Comparison of ENCODE assay signal across 1 cellular context in the genomic region with DNA sequence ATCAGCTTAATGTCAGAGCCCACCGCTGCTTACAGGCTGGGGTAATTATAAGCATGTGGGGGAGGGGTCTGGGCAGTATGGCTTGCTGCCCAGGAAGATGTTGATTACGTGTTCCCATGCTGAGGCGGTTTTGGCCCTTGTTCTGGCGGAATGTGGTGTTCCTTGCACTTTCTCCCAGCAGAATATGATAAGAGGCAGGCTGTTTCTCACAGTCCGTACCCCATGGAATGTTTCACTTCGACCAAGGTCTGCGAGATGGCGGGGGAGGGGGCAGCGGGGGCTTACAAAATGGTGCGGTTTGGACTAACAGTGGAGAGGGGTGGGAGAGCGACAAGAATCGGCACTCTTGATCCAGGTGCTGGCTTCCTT.
TF ChIP-seq lines count a peak whose summit lies in the region.

No MANE protein-coding gene starts in this region.

TF ChIP-seq in H1, 55 proteins besides CTCF, POLR2A, EP300 and RAD21:
- TF ChIP-seq, protein P1, sequence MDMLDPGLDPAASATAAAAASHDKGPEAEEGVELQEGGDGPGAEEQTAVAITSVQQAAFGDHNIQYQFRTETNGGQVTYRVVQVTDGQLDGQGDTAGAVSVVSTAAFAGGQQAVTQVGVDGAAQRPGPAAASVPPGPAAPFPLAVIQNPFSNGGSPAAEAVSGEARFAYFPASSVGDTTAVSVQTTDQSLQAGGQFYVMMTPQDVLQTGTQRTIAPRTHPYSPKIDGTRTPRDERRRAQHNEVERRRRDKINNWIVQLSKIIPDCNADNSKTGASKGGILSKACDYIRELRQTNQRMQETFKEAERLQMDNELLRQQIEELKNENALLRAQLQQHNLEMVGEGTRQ (IDR thresholded peaks at IDR 0.05; ENCODE audit: low read length) = no peak
- no peak for TF ChIP-seq GTF2F1 (IDR thresholded peaks at IDR 0.05; ENCODE audit: borderline replicate concordance, low read depth, low read length)
- no peak for TF ChIP-seq POU5F1 (IDR thresholded peaks at IDR 0.05; ENCODE audit: low read depth, low read length)
- no peak for TF ChIP-seq RFX5 (IDR thresholded peaks at IDR 0.05; ENCODE audit: borderline replicate concordance, low read depth, low read length)
- TF ChIP-seq MAFK (IDR thresholded peaks at IDR 0.05; ENCODE audit: low read depth, low read length) = no peak
- TF ChIP-seq EGR1 (IDR thresholded peaks at IDR 0.05; ENCODE audit: borderline replicate concordance, low read depth, low read length) = no peak
- TF ChIP-seq GABPA (IDR thresholded peaks at IDR 0.05; ENCODE audit: borderline replicate concordance, insufficient read depth, low read length) = no peak
- TF ChIP-seq YY1 (IDR thresholded peaks at IDR 0.05; ENCODE audit: low read depth, low read length) = 0 out of 2 replicates have a peak, but pooled peaks have one; percentile 30
- TF ChIP-seq BCL11A (IDR thresholded peaks at IDR 0.05; ENCODE audit: low read depth in 2 of 2, low read length in 2 of 2) = no peak
- no peak for TF ChIP-seq TAF7 (optimal IDR thresholded peaks at IDR 0.05; ENCODE audit: borderline replicate concordance, low read depth, low read length)
- no peak for TF ChIP-seq NRF1 (IDR thresholded peaks at IDR 0.05; ENCODE audit: low read depth, low read length)
- peak; percentile 3 for TF ChIP-seq EZH2 (IDR thresholded peaks at IDR 0.05; ENCODE audit: low read depth, low read length, severe bottlenecking)
- TF ChIP-seq BACH1 (IDR thresholded peaks at IDR 0.05; ENCODE audit: low read length) = no peak
- TF ChIP-seq, protein P2, sequence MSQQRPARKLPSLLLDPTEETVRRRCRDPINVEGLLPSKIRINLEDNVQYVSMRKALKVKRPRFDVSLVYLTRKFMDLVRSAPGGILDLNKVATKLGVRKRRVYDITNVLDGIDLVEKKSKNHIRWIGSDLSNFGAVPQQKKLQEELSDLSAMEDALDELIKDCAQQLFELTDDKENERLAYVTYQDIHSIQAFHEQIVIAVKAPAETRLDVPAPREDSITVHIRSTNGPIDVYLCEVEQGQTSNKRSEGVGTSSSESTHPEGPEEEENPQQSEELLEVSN (IDR thresholded peaks at IDR 0.05) = no peak
- TF ChIP-seq ASH2L (IDR thresholded peaks at IDR 0.05; ENCODE audit: low read length) = peak; percentile 50
- TF ChIP-seq SIN3A (conservative IDR thresholded peaks at IDR 0.05 in 1 of 2, IDR thresholded peaks at IDR 0.05 in 1 of 2; ENCODE audit: low read depth in 1 of 2, low read length in 2 of 2) = no peak
- TF ChIP-seq CEBPB (IDR thresholded peaks at IDR 0.05; ENCODE audit: low read depth, low read length) = no peak
- no peak for TF ChIP-seq CBX5 (IDR thresholded peaks at IDR 0.05; ENCODE audit: low read depth, low read length)
- TF ChIP-seq CBX8 (IDR thresholded peaks at IDR 0.05; ENCODE audit: borderline replicate concordance, low read depth, low read length) = no peak
- no peak for TF ChIP-seq JUN (IDR thresholded peaks at IDR 0.05; ENCODE audit: low read depth, low read length)
- no peak for TF ChIP-seq PHF8 (conservative IDR thresholded peaks at IDR 0.05; ENCODE audit: low read depth, low read length)
- TF ChIP-seq, protein P3, sequence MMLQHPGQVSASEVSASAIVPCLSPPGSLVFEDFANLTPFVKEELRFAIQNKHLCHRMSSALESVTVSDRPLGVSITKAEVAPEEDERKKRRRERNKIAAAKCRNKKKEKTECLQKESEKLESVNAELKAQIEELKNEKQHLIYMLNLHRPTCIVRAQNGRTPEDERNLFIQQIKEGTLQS (IDR thresholded peaks at IDR 0.05; ENCODE audit: insufficient read depth, low read depth, low read length) = no peak
- TF ChIP-seq, protein P4, sequence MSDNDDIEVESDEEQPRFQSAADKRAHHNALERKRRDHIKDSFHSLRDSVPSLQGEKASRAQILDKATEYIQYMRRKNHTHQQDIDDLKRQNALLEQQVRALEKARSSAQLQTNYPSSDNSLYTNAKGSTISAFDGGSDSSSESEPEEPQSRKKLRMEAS (IDR thresholded peaks at IDR 0.05) = no peak
- TF ChIP-seq FOSL1 (IDR thresholded peaks at IDR 0.05; ENCODE audit: insufficient read depth, low read depth, low read length) = no peak
- no peak for TF ChIP-seq SP4 (IDR thresholded peaks at IDR 0.05; ENCODE audit: low read length)
- TF ChIP-seq TEAD4 (IDR thresholded peaks at IDR 0.05; ENCODE audit: low read depth, low read length) = 0 out of 2 replicates have a peak, but pooled peaks have one; percentile 37
